In genomic region chr1:2983319-2983705, GRCh38 we compare ENCODE assay signal across 22 cellular contexts. TPM values are rescaled to one million over a fixed set of nuclear protein-coding genes. Genes with fewer than 3 reads are reported as not detected.
"Had no signal": no experiment of that assay in that cellular context is flagged by ENCODE, and none has a peak within 500 bp of the region (broad histone marks: within the 10 kb centered on the region; RNA-seq: fewer than 3 reads in every experiment).

No MANE protein-coding gene starts in this region.

- H3K36me3 ChIP-seq: brain microvascular endothelial cell, gastrocnemius medialis, heart left ventricle, SJCRH30, vagina had no signal

- H3K4me1 ChIP-seq: gastrocnemius medialis, vagina had no signal

- H3K9me3 ChIP-seq: gastrocnemius medialis, heart left ventricle, vagina had no signal

- H3K4me3 ChIP-seq: gastrocnemius medialis, heart left ventricle, SJCRH30, smooth muscle cell, vagina had no signal

- H3K27me3 ChIP-seq: brain microvascular endothelial cell, heart left ventricle, vagina had no signal

- H3K27ac ChIP-seq: brain microvascular endothelial cell, gastrocnemius medialis, heart left ventricle, SJCRH30, vagina had no signal

- DNase-seq: activated CD4-positive, alpha-beta T cell treated with anti-CD3 and anti-CD28 coated beads for 48 hours; activated CD8-positive, alpha-beta T cell treated with anti-CD3 and anti-CD28 coated beads for 36 hours; amniotic stem cell; brain microvascular endothelial cell; cerebellar nuclear complex; dermis blood vessel endothelial cell; gastrocnemius medialis; immature natural killer cell; mesenchymal stem cell; SJCRH30; stimulated activated naive CD8-positive, alpha-beta T cell treated with anti-CD3 and anti-CD28 coated beads, Interleukin-15, Interleukin-2, amounts not matched to agents 100 U/mL and 50 U/mL, for 24 hours; T-helper 17 cell had no signal

- ATAC-seq: activated CD8-positive, alpha-beta T cell treated with anti-CD3 and anti-CD28 coated beads for 36 hours; activated T-helper 17 cell treated with anti-CD3 and anti-CD28 coated beads, Interleukin-2, amount 50 U/mL, for 72 hours; gastrocnemius medialis; heart left ventricle; left lobe of liver; right cardiac atrium; stimulated activated naive CD8-positive, alpha-beta T cell treated with anti-CD3 and anti-CD28 coated beads, Interleukin-15, Interleukin-2, amounts not matched to agents 100 U/mL and 50 U/mL, for 24 hours; T-helper 17 cell had no signal

RNA-seq across cellular contexts. Expression of gene ACTRT2, which starts 38.0 kb away (rescaled TPM):
- total RNA-seq: activated CD8-positive, alpha-beta T cell treated with anti-CD3 and anti-CD28 coated beads for 36 hours; activated T-helper 17 cell treated with anti-CD3 and anti-CD28 coated beads, Interleukin-2, amount 50 U/mL, for 72 hours; dermis blood vessel endothelial cell; epithelial cell of proximal tubule; gastrocnemius medialis; heart left ventricle; left lobe of liver; occipital lobe; progenitor cell of endocrine pancreas; right cardiac atrium; SJCRH30; smooth muscle cell; T-helper 17 cell; vagina had no signal
- polyA plus RNA-seq: heart left ventricle, immature natural killer cell, right cardiac atrium, smooth muscle cell, thymus had no signal
